Comparison of ENCODE assay signal across 18 cellular contexts in genomic region chr16:57066625-57067024, GRCh38. TPM values are rescaled to one million over a fixed set of nuclear protein-coding genes. Genes with fewer than 3 reads are reported as not detected.
DNase-seq lines count a peak whose midpoint lies in the region; ATAC-seq and TF ChIP-seq lines count a peak whose summit lies in the region.
"Had no signal": no experiment of that assay in that cellular context is flagged by ENCODE, and none has a peak within 500 bp of the region (broad histone marks: within the 10 kb centered on the region; RNA-seq: fewer than 3 reads in every experiment).

No MANE protein-coding gene starts in this region.

- H3K4me1 ChIP-seq in tibial artery: peaks cover 0 to 5% (median 1%) of the 10 kb centered on the region in 4 donors
- H3K4me1 ChIP-seq: HAP-1 had no signal

- no peak overlapping the region for H3K4me3 ChIP-seq in tibial artery
- H3K4me3 ChIP-seq: HAP-1, vagina had no signal

- peak in 1 of 2 donors; percentile 6 for ATAC-seq in activated T-cell treated with anti-CD3 and anti-CD28 coated beads, Interleukin-2, amount 50 U/mL, for 72 hours (replicated peaks in 1 of 2)
- ATAC-seq in GM21825 (IDR thresholded peaks at IDR 0.05; ENCODE audit: unreplicated experiment) (peak; percentile 55), HG03432 (IDR thresholded peaks at IDR 0.05; ENCODE audit: unreplicated experiment) (no peak)
- ATAC-seq in activated CD8-positive, alpha-beta T cell treated with anti-CD3 and anti-CD28 coated beads, Interleukin-2, amount 10 ng/mL, durations not matched to agents 7 days and 5 days: no peak
- ATAC-seq in stimulated activated effector memory CD8-positive, alpha-beta T cell treated with anti-CD3 and anti-CD28 coated beads, Interleukin-12 subunit alpha, Interleukin-12 subunit beta, amount 100 ng/mL, for 72 hours: no peak

- no peaks in the 10 kb centered on the region for H3K9me3 ChIP-seq in tibial artery
- H3K9me3 ChIP-seq: HAP-1, vagina had no signal

- no peaks in the 10 kb centered on the region for H3K27me3 Mint-ChIP-seq in activated T-cell treated with anti-CD3 and anti-CD28 coated beads, Interleukin-2, amount 50 U/mL, for 72 hours (ENCODE audit: low read depth)
- H3K27me3 Mint-ChIP-seq in activated CD8-positive, alpha-beta T cell treated with anti-CD3 and anti-CD28 coated beads, Interleukin-2, amount 10 ng/mL, durations not matched to agents 7 days and 5 days (ENCODE audit: low read depth): no peaks in the 10 kb centered on the region

- peaks cover 0 to 8% (median 5%) of the 10 kb centered on the region in 3 donors for H3K36me3 ChIP-seq in tibial artery
- H3K36me3 ChIP-seq: HAP-1, vagina had no signal

- intact Hi-C loops in tibial artery (cut with DNase I; ENCODE audit: low total_unique reads): no loop called here

- DNase-seq in activated T-cell treated with anti-CD3 and anti-CD28 coated beads, Interleukin-2, amount 50 U/mL, for 72 hours: no peak
- no peak for DNase-seq in activated T-cell treated with anti-CD3 and anti-CD28 coated beads for 4 hours
- DNase-seq in activated CD8-positive, alpha-beta T cell treated with anti-CD3 and anti-CD28 coated beads, Interleukin-2, amount 10 ng/mL, durations not matched to agents 7 days and 5 days: no peak
- DNase-seq in stimulated activated effector memory CD8-positive, alpha-beta T cell treated with anti-CD3 and anti-CD28 coated beads, Interleukin-12 subunit alpha, Interleukin-12 subunit beta, amount 100 ng/mL, for 72 hours (ENCODE audit: low spot score in 2 of 2): no peak
- no peak for DNase-seq in OCI-M2 (lab: John Stamatoyannopoulos, UW; ENCODE audit: unreplicated experiment)
- no peak for DNase-seq in tibial artery
- DNase-seq: activated CD4-positive, CD25-positive, alpha-beta regulatory T cell treated with anti-CD3 and anti-CD28 coated beads, Interleukin-2, amount 50 U/mL, for 72 hours; activated gamma-delta T cell; C1 segment of cervical spinal cord; effector CD4-positive, alpha-beta T cell; hypothalamus; NCI-H510A treated with DMSO at 0.1 percent for 48 hours; nucleus accumbens; stimulated activated CD4-positive, alpha-beta T cell treated with anti-CD3 and anti-CD28 coated beads, Interleukin-4, amount 100 ng/mL, for 1 hour had no signal

- H3K4me3 Mint-ChIP-seq in activated T-cell treated with anti-CD3 and anti-CD28 coated beads, Interleukin-2, amount 50 U/mL, for 72 hours: no peak overlapping the region
- H3K4me3 Mint-ChIP-seq in activated CD8-positive, alpha-beta T cell treated with anti-CD3 and anti-CD28 coated beads, Interleukin-2, amount 10 ng/mL, durations not matched to agents 7 days and 5 days: no peak overlapping the region
- H3K4me3 Mint-ChIP-seq in stimulated activated effector memory CD8-positive, alpha-beta T cell treated with anti-CD3 and anti-CD28 coated beads, Interleukin-12 subunit alpha, Interleukin-12 subunit beta, amount 100 ng/mL, for 72 hours: no peak overlapping the region

- TF ChIP-seq CTCF in tibial artery (IDR thresholded peaks at IDR 0.05): no peak

- no peaks in the 10 kb centered on the region for H3K27me3 ChIP-seq in tibial artery
- H3K27me3 ChIP-seq: vagina had no signal

- POLR2A ChIA-PET in activated CD8-positive, alpha-beta T cell treated with anti-CD3 and anti-CD28 coated beads, Interleukin-2, amount 10 ng/mL, durations not matched to agents 7 days and 5 days (lab: Charles Lee): interaction anchor here (1.2 to 1.4 kb wide), 5 partner anchors 10 to 77 kb away, joined by 3 to 6 read pairs (median 4); partner anchors contain the start of gene NLRC5

- no peaks in the 10 kb centered on the region for H3K9me3 Mint-ChIP-seq in activated T-cell treated with anti-CD3 and anti-CD28 coated beads, Interleukin-2, amount 50 U/mL, for 72 hours
- no peaks in the 10 kb centered on the region for H3K9me3 Mint-ChIP-seq in activated CD8-positive, alpha-beta T cell treated with anti-CD3 and anti-CD28 coated beads, Interleukin-2, amount 10 ng/mL, durations not matched to agents 7 days and 5 days (ENCODE audit: insufficient read depth)
- no peaks in the 10 kb centered on the region for H3K9me3 Mint-ChIP-seq in stimulated activated effector memory CD8-positive, alpha-beta T cell treated with anti-CD3 and anti-CD28 coated beads, Interleukin-12 subunit alpha, Interleukin-12 subunit beta, amount 100 ng/mL, for 72 hours

- H3K27ac Mint-ChIP-seq in activated T-cell treated with anti-CD3 and anti-CD28 coated beads, Interleukin-2, amount 50 U/mL, for 72 hours: peak overlapping the region; percentile 68
- peak overlapping the region; percentile 14 for H3K27ac Mint-ChIP-seq in activated CD8-positive, alpha-beta T cell treated with anti-CD3 and anti-CD28 coated beads, Interleukin-2, amount 10 ng/mL, durations not matched to agents 7 days and 5 days
- peak overlapping the region; percentile 86 for H3K27ac Mint-ChIP-seq in stimulated activated effector memory CD8-positive, alpha-beta T cell treated with anti-CD3 and anti-CD28 coated beads, Interleukin-12 subunit alpha, Interleukin-12 subunit beta, amount 100 ng/mL, for 72 hours

- no peak overlapping the region for H3K27ac ChIP-seq in tibial artery
- H3K27ac ChIP-seq: vagina had no signal

- H3K36me3 Mint-ChIP-seq in activated T-cell treated with anti-CD3 and anti-CD28 coated beads, Interleukin-2, amount 50 U/mL, for 72 hours (ENCODE audit: insufficient read depth in 2 of 2): peaks cover 21 to 34% of the 10 kb centered on the region in 2 donors
- peaks cover 61% of the 10 kb centered on the region for H3K36me3 Mint-ChIP-seq in activated CD8-positive, alpha-beta T cell treated with anti-CD3 and anti-CD28 coated beads, Interleukin-2, amount 10 ng/mL, durations not matched to agents 7 days and 5 days (ENCODE audit: low read depth)
- peaks cover 83% of the 10 kb centered on the region for H3K36me3 Mint-ChIP-seq in stimulated activated effector memory CD8-positive, alpha-beta T cell treated with anti-CD3 and anti-CD28 coated beads, Interleukin-12 subunit alpha, Interleukin-12 subunit beta, amount 100 ng/mL, for 72 hours

- H3K4me1 Mint-ChIP-seq in activated T-cell treated with anti-CD3 and anti-CD28 coated beads, Interleukin-2, amount 50 U/mL, for 72 hours (ENCODE audit: low read depth): peaks cover 22% of the 10 kb centered on the region
- peaks cover 29% of the 10 kb centered on the region for H3K4me1 Mint-ChIP-seq in activated CD8-positive, alpha-beta T cell treated with anti-CD3 and anti-CD28 coated beads, Interleukin-2, amount 10 ng/mL, durations not matched to agents 7 days and 5 days (ENCODE audit: low read depth)
- H3K4me1 Mint-ChIP-seq in stimulated activated effector memory CD8-positive, alpha-beta T cell treated with anti-CD3 and anti-CD28 coated beads, Interleukin-12 subunit alpha, Interleukin-12 subunit beta, amount 100 ng/mL, for 72 hours: peaks cover 43% of the 10 kb centered on the region

- CTCF ChIA-PET in activated CD8-positive, alpha-beta T cell treated with anti-CD3 and anti-CD28 coated beads, Interleukin-2, amount 10 ng/mL, durations not matched to agents 7 days and 5 days (lab: Charles Lee): interaction anchor here (1.0 to 1.4 kb wide), 2 partner anchors 20 to 103 kb away, joined by 3 to 4 read pairs; no protein-coding TSS in a partner anchor

RNA-seq across cellular contexts. Expression of gene CPNE2, which starts 25.8 kb away (rescaled TPM):
- total RNA-seq in activated T-cell treated with anti-CD3 and anti-CD28 coated beads, Interleukin-2, amount 50 U/mL, for 72 hours: 10 to 100 TPM in 1 of 2 donors, 1 to 10 TPM in 1; 9.4 to 15.1 TPM
- total RNA-seq in activated CD8-positive, alpha-beta T cell treated with anti-CD3 and anti-CD28 coated beads, Interleukin-2, amount 10 ng/mL, durations not matched to agents 7 days and 5 days: 10 to 100 TPM; 11.3 to 12.5 TPM

Comparison
In these comparisons a context has a peak if more than half of its experiments do, and no peak if none do; other contexts are left out.
1. H3K27ac Mint-ChIP-seq: peak in every context shown above with its lines; median percentile 86 in stimulated activated effector memory CD8-positive, alpha-beta T cell treated with anti-CD3 and anti-CD28 coated beads, Interleukin-12 subunit alpha, Interleukin-12 subunit beta, amount 100 ng/mL, for 72 hours; 68 in activated T-cell treated with anti-CD3 and anti-CD28 coated beads, Interleukin-2, amount 50 U/mL, for 72 hours; 14 in activated CD8-positive, alpha-beta T cell treated with anti-CD3 and anti-CD28 coated beads, Interleukin-2, amount 10 ng/mL, durations not matched to agents 7 days and 5 days.